Comparison of ENCODE assay signal across 8 cellular contexts in genomic region chr15:42274693-42274971, GRCh38. TPM values are rescaled to one million over a fixed set of nuclear protein-coding genes. Genes with fewer than 3 reads are reported as not detected.
A peak's percentile ranks its signal among the peaks of the same experiment; 100 is the strongest.
DNase-seq lines count a peak whose midpoint lies in the region; ATAC-seq, FAIRE-seq and TF ChIP-seq lines count a peak whose summit lies in the region.

No MANE protein-coding gene starts in this region.

- H3K23ac ChIP-seq in H9 (ENCODE audit: insufficient read length, low read depth, low read length), result no peak overlapping the region

- CTCF ChIA-PET in activated B cell treated with CpG ODN at 0.5 μM for 24 hours (lab: Charles Lee), result no interaction called here

- H3K23me2 ChIP-seq in H9 (ENCODE audit: insufficient read length, low read depth, low read length, poor library complexity, severe bottlenecking), result peaks cover 9% of the 10 kb centered on the region

- H2BK15ac ChIP-seq in H9 (ENCODE audit: low read depth, low read length), result no peak overlapping the region

- H3K4me3 ChIP-seq in right cardiac atrium (ENCODE audit: low read length), result peak overlapping the region; percentile 77
- H3K4me3 ChIP-seq in spleen, result peak overlapping the region; percentile 58 to 81 (median 72)

- DNase-seq in H9, result no peak
- no peak for DNase-seq in activated B cell treated with CpG ODN at 0.5 μM for 24 hours
- DNase-seq in right cardiac atrium, result peak in 1 of 3 donors; percentile 35
- no peak for DNase-seq in spleen
- no peak for DNase-seq in NCI-H1694 (lab: John Stamatoyannopoulos, UW)
- DNase-seq in H54 (ENCODE audit: insufficient read length, low spot score), result no peak

- peak overlapping the region in 2 of 3 experiments; percentile 97 to 100; a peak in 4 of 7 replicates for H3K27ac Mint-ChIP-seq in H9
- H3K27ac Mint-ChIP-seq in activated B cell treated with CpG ODN at 0.5 μM for 24 hours, result peak overlapping the region; percentile 100

- H3K4ac ChIP-seq in H9 (ENCODE audit: low read depth, low read length), result no peak overlapping the region

- peak overlapping the region; percentile 90 for H3K4me2 ChIP-seq in H9 (ENCODE audit: insufficient read depth, insufficient read length, low read length)

- TF ChIP-seq POLR2A in spleen (IDR thresholded peaks at IDR 0.05) (no peak), H54 (IDR thresholded peaks at IDR 0.05; ENCODE audit: low read depth, low read length) (no peak)

- WGBS in H9 (ENCODE audit: extremely low coverage, insufficient read length, low lambda C conversion rate), result no CpG with 5 or more reads among the region's 7 CpGs
- WGBS in right cardiac atrium, result 47% methylated on average over 7 of the region's 7 CpGs
- WGBS in spleen, 5 donors, result 47 to 62% (median 57%) methylated on average over 7 of the region's 7 CpGs

- H3K4me1 Mint-ChIP-seq in H9 (peaks cover 34% of the 10 kb centered on the region in 2 experiments), activated B cell treated with CpG ODN at 0.5 μM for 24 hours (peaks cover 49% of the 10 kb centered on the region)

- no peaks in the 10 kb centered on the region for H4K20me1 ChIP-seq in H9 (ENCODE audit: control insufficient read depth, insufficient read depth, insufficient read length)

- no peak for TF ChIP-seq CTCF in H9 (conservative IDR thresholded peaks at IDR 0.05)
- TF ChIP-seq CTCF in activated B cell treated with CpG ODN at 0.5 μM for 24 hours (IDR thresholded peaks at IDR 0.05), result no peak
- TF ChIP-seq CTCF in spleen (IDR thresholded peaks at IDR 0.05 in 8 of 11, conservative IDR thresholded peaks at IDR 0.05 in 3 of 11), result no peak

- no peak overlapping the region for H2BK12ac ChIP-seq in H9 (ENCODE audit: insufficient read length, low read depth, low read length)

- H3K4me1 ChIP-seq in H9 (ENCODE audit: insufficient read depth, low read length) (peaks cover 5% of the 10 kb centered on the region; the same call in 1 of the 2 replicates), right cardiac atrium (ENCODE audit: control insufficient read depth, insufficient read depth, low read length) (no peaks in the 10 kb centered on the region), spleen (peaks cover 26 to 73% (median 53%) of the 10 kb centered on the region in 6 donors)

- H3K14ac ChIP-seq in H9 (ENCODE audit: insufficient read depth, low read length), result no peak overlapping the region

- H3K9ac ChIP-seq in H9 (ENCODE audit: extremely low read depth, insufficient read length, low read length), result peak overlapping the region; percentile 84

- H2BK120ac ChIP-seq in H9 (ENCODE audit: low read depth, low read length, poor library complexity, severe bottlenecking), result no peak overlapping the region

- H3K18ac ChIP-seq in H9 (ENCODE audit: insufficient read length, low read depth, low read length), result no peak overlapping the region

- no peak for ATAC-seq in activated B cell treated with CpG ODN at 0.5 μM for 24 hours (ENCODE audit: low read depth)
- ATAC-seq in right cardiac atrium, result no peak
- no peak for ATAC-seq in HG03432 (IDR thresholded peaks at IDR 0.05; ENCODE audit: unreplicated experiment)
- no peak for ATAC-seq in HG03521 (IDR thresholded peaks at IDR 0.05; ENCODE audit: unreplicated experiment)

- H3K27ac ChIP-seq in H9 (ENCODE audit: insufficient read length, low read depth, low read length), result peak overlapping the region; percentile 35
- H3K27ac ChIP-seq in right cardiac atrium (ENCODE audit: low read length), result peak overlapping the region; percentile 100
- H3K27ac ChIP-seq in spleen, result peak overlapping the region; percentile 95 to 99 (median 98)

- H3K9me3 Mint-ChIP-seq in H9 (no peaks in the 10 kb centered on the region), activated B cell treated with CpG ODN at 0.5 μM for 24 hours (no peaks in the 10 kb centered on the region)

- H3K27me3 Mint-ChIP-seq in H9 (ENCODE audit: low read depth), result no peaks in the 10 kb centered on the region
- H3K27me3 Mint-ChIP-seq in activated B cell treated with CpG ODN at 0.5 μM for 24 hours, result no peaks in the 10 kb centered on the region

- intact Hi-C loops in activated B cell treated with CpG ODN at 0.5 μM for 24 hours (cut with micrococcal nuclease) (loop anchor here (5.0 to 10.0 kb wide), 7 partner anchors 302 to 1682 kb away; partner anchors contain the start of genes CCNDBP1, CDAN1, EHD4 and KNL1), right cardiac atrium (cut with DNase I) (no loop called here), spleen (cut with DNase I; ENCODE audit: low total_unique reads) (no loop called here)

- H3K36me3 ChIP-seq in spleen, result peaks cover 0 to 29% (median 14%) of the 10 kb centered on the region in 6 donors

- POLR2A ChIA-PET in activated B cell treated with CpG ODN at 0.5 μM for 24 hours (lab: Charles Lee), result interaction anchor here (0.5 to 2.0 kb wide), 5 partner anchors 13 to 1685 kb away, joined by 3 to 5 read pairs (median 4); partner anchors contain the start of genes EHD4 and STARD9

- no peak overlapping the region for H2AK5ac ChIP-seq in H9 (ENCODE audit: insufficient read length, low read length)

- peaks cover 10% of the 10 kb centered on the region; the same call in 1 of the 2 replicates for H3K79me2 ChIP-seq in H9 (ENCODE audit: insufficient read depth, low read length)

- no peak overlapping the region for H3T11ph ChIP-seq in H9 (ENCODE audit: low read length)

- H3K36me3 Mint-ChIP-seq in H9 (ENCODE audit: insufficient read depth in 1 of 3, low read depth in 3 of 3) (peaks cover 0 to 15% (median 14%) of the 10 kb centered on the region in 3 experiments; a peak in 5 of 7 replicates), activated B cell treated with CpG ODN at 0.5 μM for 24 hours (ENCODE audit: low read depth) (peaks cover 55% of the 10 kb centered on the region)

- no peak overlapping the region for H4K5ac ChIP-seq in H9 (ENCODE audit: insufficient read length, low read depth, low read length)

- no peak for FAIRE-seq in H54 (lab: Jason Lieb, UNC)

- H3K27me3 ChIP-seq in H9 (ENCODE audit: insufficient read depth, low read length) (no peaks in the 10 kb centered on the region), right cardiac atrium (ENCODE audit: control insufficient read depth, insufficient read depth) (no peaks in the 10 kb centered on the region), spleen (replicated peaks in 1 of 7) (no peaks in the 10 kb centered on the region)

- H3K79me1 ChIP-seq in H9 (ENCODE audit: insufficient read depth, low read depth, low read length, poor library complexity, severe bottlenecking), result no peaks in the 10 kb centered on the region

- no peak overlapping the region for H4K91ac ChIP-seq in H9 (ENCODE audit: insufficient read length, low read depth, low read length)

- H3K4me3 Mint-ChIP-seq in H9 (peak overlapping the region; percentile 99), activated B cell treated with CpG ODN at 0.5 μM for 24 hours (peak overlapping the region; percentile 100)

- H4K8ac ChIP-seq in H9 (replicated peaks; ENCODE audit: insufficient read length, low read depth, low read length), result no peak overlapping the region

- H3K56ac ChIP-seq in H9 (ENCODE audit: insufficient read length, low read depth, low read length), result no peak overlapping the region

- H3K9me3 ChIP-seq in H9 (ENCODE audit: control insufficient read depth, low read depth, low read length) (no peaks in the 10 kb centered on the region), right cardiac atrium (ENCODE audit: control insufficient read depth, low read length) (no peaks in the 10 kb centered on the region), spleen (no peaks in the 10 kb centered on the region)

- H2BK5ac ChIP-seq in H9 (ENCODE audit: insufficient read length, low read length), result no peak overlapping the region

- H2AFZ ChIP-seq in H9 (ENCODE audit: low read length), result no peak overlapping the region

- no peak overlapping the region for H2BK20ac ChIP-seq in H9 (ENCODE audit: low read depth, low read length, poor library complexity, severe bottlenecking)

RNA-seq across cellular contexts. Expression of gene TMEM87A, which starts 1.4 kb away (rescaled TPM):
- total RNA-seq in H9 (2021) (43.3 and 46.7 TPM in 2 replicates), activated B cell treated with CpG ODN at 0.5 μM for 24 hours (45.4 and 52.6 TPM in 2 replicates), right cardiac atrium (10 to 100 TPM; 20.5 to 33.6 (median 23.2) TPM), spleen (10 to 100 TPM; 39.2 to 48.3 (median 43.3) TPM)
- polyA plus RNA-seq in right cardiac atrium (13.6 TPM), spleen (10 to 100 TPM; 13.4 to 15.4 (median 15.0) TPM)

RNA-seq across cellular contexts. Expression of gene GANC, which starts 1.6 kb away (rescaled TPM):
- total RNA-seq in H9 (2021) (15.8 and 18.4 TPM in 2 replicates), activated B cell treated with CpG ODN at 0.5 μM for 24 hours (59.9 and 72.2 TPM in 2 replicates), right cardiac atrium (10 to 100 TPM; 19.1 to 24.3 (median 21.3) TPM), spleen (10 to 100 TPM; 37.9 to 65.9 (median 48.4) TPM)
- polyA plus RNA-seq in right cardiac atrium (7.4 TPM), spleen (10 to 100 TPM in 1 of 3 donors, 1 to 10 TPM in 2; 7.4 to 13.2 (median 8.0) TPM)

Comparison
In these comparisons a context has a peak if more than half of its experiments do, and no peak if none do; other contexts are left out.
1. H3K27ac ChIP-seq: peak in every context shown above with its lines; median percentile 100 in right cardiac atrium; 98 in spleen; 35 in H9.